9 cellular contexts compared by ENCODE assay signal in genomic region chr12:122875590-122876220, GRCh38. TPM values are rescaled to one million over a fixed set of nuclear protein-coding genes. Genes with fewer than 3 reads are reported as not detected.
DNase-seq lines count a peak whose midpoint lies in the region; ATAC-seq and TF ChIP-seq lines count a peak whose summit lies in the region.
"Had no signal": no experiment of that assay in that cellular context is flagged by ENCODE, and none has a peak within 500 bp of the region (broad histone marks: within the 10 kb centered on the region; RNA-seq: fewer than 3 reads in every experiment).

No MANE protein-coding gene starts in this region.

- peaks cover 54% of the 10 kb centered on the region for H3K4me1 ChIP-seq in OCI-LY7 (ENCODE audit: insufficient read depth, low read length, poor library complexity, severe bottlenecking)

- CTCF ChIA-PET in OCI-LY7 (lab: Charles Lee; ENCODE audit: unreplicated experiment) = no interaction called here

- peak overlapping the region; percentile 44 to 79 (median 70) for H3K27ac Mint-ChIP-seq in nephron

- no peaks in the 10 kb centered on the region for H3K9me2 ChIP-seq in OCI-LY7 (ENCODE audit: insufficient read depth, low read length)

- no peaks in the 10 kb centered on the region for H3K9me3 Mint-ChIP-seq in nephron

- no peaks in the 10 kb centered on the region for H3K79me2 ChIP-seq in OCI-LY7 (ENCODE audit: insufficient read depth, low read depth, low read length)

- intact Hi-C loops in OCI-LY7 (cut with micrococcal nuclease; ENCODE audit: unreplicated experiment) = no loop called here

- H4K20me1 ChIP-seq in OCI-LY7 (ENCODE audit: insufficient read depth, low read length) = no peaks in the 10 kb centered on the region

- DNase-seq in OCI-LY7 (ENCODE audit: low spot score) (peak; percentile 33), GM19240 (ENCODE audit: insufficient read length, low spot score) (no peak), SK-N-DZ (ENCODE audit: low spot score) (no peak)
- no peak for DNase-seq in stimulated activated CD4-positive, alpha-beta T cell treated with anti-CD3 and anti-CD28 coated beads, Interleukin-2, amount 100 ng/mL, for 48 hours

- H3K4me3 Mint-ChIP-seq in nephron = peak overlapping the region in 1 of 3 experiments; percentile 27

- POLR2A ChIA-PET in OCI-LY7 (lab: Charles Lee) = no interaction called here

- H3K4me3 ChIP-seq in OCI-LY7 (ENCODE audit: low read depth, low read length, poor library complexity, severe bottlenecking) = no peak overlapping the region
- H3K4me3 ChIP-seq: thoracic aorta had no signal

- H3K9me3 ChIP-seq in OCI-LY7 (ENCODE audit: low read length) = no peaks in the 10 kb centered on the region
- H3K9me3 ChIP-seq: thoracic aorta had no signal

- no peak overlapping the region for H2AFZ ChIP-seq in OCI-LY7 (ENCODE audit: low read length)

- peaks cover 88% of the 10 kb centered on the region for H3K4me1 Mint-ChIP-seq in nephron

- H3K36me3 ChIP-seq in OCI-LY7 (ENCODE audit: insufficient read depth, low read length) = no peaks in the 10 kb centered on the region
- H3K36me3 ChIP-seq: thoracic aorta had no signal

- H3K4me2 ChIP-seq in OCI-LY7 (ENCODE audit: low read length) = peak overlapping the region; percentile 39

- no peak overlapping the region for H3K27ac ChIP-seq in OCI-LY7 (ENCODE audit: low read depth, low read length, poor library complexity, severe bottlenecking)
- H3K27ac ChIP-seq: thoracic aorta had no signal

- H3K36me3 Mint-ChIP-seq in nephron (ENCODE audit: low read depth) = peaks cover 2% of the 10 kb centered on the region

- peak; percentile 73 for ATAC-seq in GM18517 (IDR thresholded peaks at IDR 0.05; ENCODE audit: unreplicated experiment)
- ATAC-seq in GM21786 (IDR thresholded peaks at IDR 0.05; ENCODE audit: unreplicated experiment) = peak; percentile 60
- no peak for ATAC-seq in HG02970 (IDR thresholded peaks at IDR 0.05; ENCODE audit: low FRiP score, unreplicated experiment)

- BruUV-seq in OCI-LY7 (replicated peaks; lab: Mats Ljungman, UMichigan) = no TSS peak

- H3K27me3 Mint-ChIP-seq in nephron (ENCODE audit: low read depth) = no peaks in the 10 kb centered on the region

- no peak for TF ChIP-seq CTCF in OCI-LY7 (conservative IDR thresholded peaks at IDR 0.05; ENCODE audit: low read length)
- no peak for TF ChIP-seq CTCF in nephron (IDR thresholded peaks at IDR 0.05; ENCODE audit: unreplicated experiment in 3 of 3)

RNA-seq across cellular contexts. Expression of gene VPS37B, which starts 20.2 kb away (rescaled TPM):
- total RNA-seq in OCI-LY7 (2014; rRNA removed; shearing (Covaris generic)) = 1.5 and 2.5 TPM in 2 replicates
- total RNA-seq in OCI-LY7 (2022) = 1.7 and 1.8 TPM in 2 replicates
- polyA plus RNA-seq in SK-N-DZ (2014; cell fraction: cytosol; rRNA removed) = 19.7 TPM in 2 replicates
- polyA plus RNA-seq in SK-N-DZ (2014; cell fraction: nucleus; rRNA removed) = 11.5 and 15.3 TPM in 2 replicates

RNA-seq across cellular contexts. Expression of gene HIP1R, which starts 40.4 kb away (rescaled TPM):
- total RNA-seq in OCI-LY7 (2014; rRNA removed; shearing (Covaris generic)) = 59.6 and 66.4 TPM in 2 replicates
- 56.5 and 70.2 TPM in 2 replicates for total RNA-seq in OCI-LY7 (2022)
- polyA plus RNA-seq in SK-N-DZ (2014; cell fraction: cytosol; rRNA removed) = 22.9 and 33.4 TPM in 2 replicates
- 158 and 178 TPM in 2 replicates for polyA plus RNA-seq in SK-N-DZ (2014; cell fraction: nucleus; rRNA removed)
